ENCODE assay signal across 20 cellular contexts in the genomic region with DNA sequence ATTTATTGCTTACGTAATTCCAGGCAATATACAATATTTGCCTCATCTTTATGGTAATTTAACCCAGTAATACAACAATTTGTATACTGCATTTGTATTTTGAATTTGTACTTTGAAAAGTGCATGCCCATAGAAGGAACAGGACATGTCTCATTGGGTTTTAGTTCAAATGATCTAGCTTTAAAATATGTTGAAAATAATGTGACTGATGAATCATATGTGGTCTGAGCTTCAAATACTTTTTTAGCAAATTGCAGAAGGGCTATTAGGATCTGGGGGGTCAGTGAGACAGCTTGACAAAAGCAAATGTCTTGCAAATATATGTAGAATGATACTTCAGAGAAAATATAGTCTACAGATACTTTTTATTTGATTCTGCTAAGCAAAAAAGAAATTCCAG.
DNase-seq lines count a peak whose midpoint lies in the region; ATAC-seq, FAIRE-seq and TF ChIP-seq lines count a peak whose summit lies in the region.
"Had no signal": no experiment of that assay in that cellular context is flagged by ENCODE, and none has a peak within 500 bp of the region (broad histone marks: within the 10 kb centered on the region; RNA-seq: fewer than 3 reads in every experiment).

No MANE protein-coding gene starts in this region.

- no peaks in the 10 kb centered on the region for H3K4me1 ChIP-seq in heart right ventricle
- H3K4me1 ChIP-seq: A549, BLaER1 had no signal

- H3K36me3 ChIP-seq in bronchial epithelial cell (ENCODE audit: control insufficient read depth, insufficient read depth, low read length) (no peaks in the 10 kb centered on the region), heart right ventricle (no peaks in the 10 kb centered on the region)
- H3K36me3 ChIP-seq: BLaER1, MG63 had no signal

- no peak overlapping the region for H3K4me3 ChIP-seq in bronchial epithelial cell (ENCODE audit: low read depth, low read length)
- H3K4me3 ChIP-seq in heart right ventricle, result no peak overlapping the region
- H3K4me3 ChIP-seq: A549, BLaER1, MG63 had no signal

- no peak for FAIRE-seq in bronchial epithelial cell (lab: Jason Lieb, UNC)
- FAIRE-seq: A549 had no signal

- H3K9me3 ChIP-seq in heart right ventricle, result peaks cover 0 to 9% (median 0%) of the 10 kb centered on the region in 11 donors
- H3K9me3 ChIP-seq: A549, BLaER1, MG63 had no signal

- 72 to 74% methylated on average over 1 of the region's 1 CpG for WGBS in heart right ventricle, 2 donors

- H3K27me3 ChIP-seq in bronchial epithelial cell (ENCODE audit: control insufficient read depth, insufficient read depth, low read length) (no peaks in the 10 kb centered on the region), heart right ventricle (no peaks in the 10 kb centered on the region)
- H3K27me3 ChIP-seq: BLaER1, MG63 had no signal

- TF ChIP-seq CTCF in bronchial epithelial cell (IDR thresholded peaks at IDR 0.05; ENCODE audit: insufficient read depth, low read length, severe bottlenecking) (no peak), heart right ventricle (IDR thresholded peaks at IDR 0.05) (no peak)

- no peak overlapping the region for H3K27ac ChIP-seq in heart right ventricle
- H3K27ac ChIP-seq: A549, BLaER1 had no signal

- peak; percentile 70 for DNase-seq in HT1080 (ENCODE audit: low read depth)
- peak; percentile 2 for DNase-seq in bronchial epithelial cell (ENCODE audit: low read depth)
- peak; percentile 9 for DNase-seq in hepatic stellate cell (ENCODE audit: low spot score)
- no peak for DNase-seq in UCSD-AML1 (lab: John Stamatoyannopoulos, UW; ENCODE audit: unreplicated experiment)
- no peak for DNase-seq in heart right ventricle
- no peak for DNase-seq in stimulated activated CD4-positive, alpha-beta T cell treated with anti-CD3 and anti-CD28 coated beads, Interleukin-2, amount 100 ng/mL, for 24 hours
- no peak for DNase-seq in SK-N-DZ (ENCODE audit: low spot score)
- DNase-seq: CD4-positive, alpha-beta T cell; COR-L47; DMS79; MG63; NCI-H1048; NCI-H1417 treated with DMSO at 0.1 percent for 48 hours; NCI-H187; NCI-H446; NCI-H526; OCI-M1 had no signal

- intact Hi-C loops in heart right ventricle (cut with DNase I), result no loop called here

- no peak for ATAC-seq in heart right ventricle
- ATAC-seq: A549, Right ventricle myocardium inferior had no signal

Comparison
In these comparisons a context has a peak if more than half of its experiments do, and no peak if none do; other contexts are left out.
1. DNase-seq: peak in HT1080 (single experiment), bronchial epithelial cell (single experiment) and hepatic stellate cell (single experiment); none in UCSD-AML1 (single experiment), heart right ventricle (0 of 2), stimulated activated CD4-positive, alpha-beta T cell treated with anti-CD3 and anti-CD28 coated beads, Interleukin-2, amount 100 ng/mL, for 24 hours (0 of 2) and SK-N-DZ (single experiment).